8 cellular contexts compared by ENCODE assay signal in the genomic region with DNA sequence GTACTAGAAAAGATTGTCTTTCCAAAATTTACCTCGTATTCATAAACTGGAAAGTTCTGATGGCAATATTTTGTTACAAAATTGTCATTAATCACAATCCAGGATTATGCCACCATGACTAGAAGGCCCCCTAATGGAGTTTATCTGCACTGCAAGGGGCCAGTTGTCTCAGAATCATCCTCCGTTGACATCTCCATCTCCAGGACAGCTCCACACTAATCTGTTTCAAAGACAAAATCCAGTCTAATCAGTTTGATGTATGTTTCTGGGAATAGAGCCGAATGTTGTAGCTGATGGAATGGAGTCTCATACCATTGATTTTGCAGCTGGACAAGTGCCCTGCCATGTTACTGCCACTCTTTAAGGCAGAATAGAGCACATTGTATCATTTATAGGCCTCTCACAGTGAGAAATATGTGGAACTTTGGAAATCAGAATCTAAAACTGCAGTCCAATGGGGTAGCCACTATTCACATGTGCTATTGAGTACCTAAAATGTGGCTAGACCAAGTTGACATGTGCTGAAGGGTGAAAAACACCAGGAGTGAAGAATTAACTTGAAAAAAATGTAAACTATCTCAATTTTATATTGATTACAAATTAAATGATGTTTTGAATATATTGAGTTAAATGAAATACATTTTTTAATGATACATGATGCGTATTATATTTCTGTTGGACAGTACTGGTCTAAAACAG. TPM values are rescaled to one million over a fixed set of nuclear protein-coding genes. Genes with fewer than 3 reads are reported as not detected.
DNase-seq lines count a peak whose midpoint lies in the region; ATAC-seq and TF ChIP-seq lines count a peak whose summit lies in the region.

No MANE protein-coding gene starts in this region.

- H3K36me3 ChIP-seq in Panc1 (ENCODE audit: control insufficient read depth, insufficient read depth, low read length): peaks cover 16% of the 10 kb centered on the region

- H3K9me3 Mint-ChIP-seq in activated CD4-positive, alpha-beta T cell treated with anti-CD3 and anti-CD28 coated beads for 36 hours (ENCODE audit: low read depth): no peaks in the 10 kb centered on the region

- TF ChIP-seq POLR2A in erythroblast (IDR thresholded peaks at IDR 0.05; ENCODE audit: low read length): no peak

- peaks cover 74% of the 10 kb centered on the region for H3K36me3 Mint-ChIP-seq in activated CD4-positive, alpha-beta T cell treated with anti-CD3 and anti-CD28 coated beads for 36 hours (ENCODE audit: low read depth)

- BruUV-seq in Panc1 (replicated peaks; lab: Mats Ljungman, UMichigan): no TSS peak

- intact Hi-C loops in activated CD4-positive, alpha-beta T cell treated with anti-CD3 and anti-CD28 coated beads for 36 hours (cut with DNase I, micrococcal nuclease): loop anchor here in 1 of 2 experiments (10.0 kb wide), 1 partner anchor 296 kb away; no protein-coding TSS in a partner anchor
- intact Hi-C loops in Panc1 (cut with micrococcal nuclease; ENCODE audit: unreplicated experiment): loop anchor here (2.0 kb wide), 1 partner anchor 300 kb away; no protein-coding TSS in a partner anchor

- H3K27ac Mint-ChIP-seq in activated CD4-positive, alpha-beta T cell treated with anti-CD3 and anti-CD28 coated beads for 36 hours: peak overlapping the region; percentile 51

- TF ChIP-seq CTCF in Panc1 (IDR thresholded peaks at IDR 0.05): peak; percentile 85

- H3K4me1 Mint-ChIP-seq in activated CD4-positive, alpha-beta T cell treated with anti-CD3 and anti-CD28 coated beads for 36 hours: peaks cover 51% of the 10 kb centered on the region

- peak; percentile 45 for DNase-seq in activated CD4-positive, alpha-beta T cell treated with anti-CD3 and anti-CD28 coated beads for 36 hours
- no peak for DNase-seq in activated CD4-positive, alpha-beta T cell treated with anti-CD3 and anti-CD28 coated beads for 1 hour
- DNase-seq in Panc1 (ENCODE audit: low read depth, low spot score) (no peak), erythroblast (lab: John Stamatoyannopoulos, UW) (peak; percentile 20 to 34), NCI-H1930 (lab: John Stamatoyannopoulos, UW) (no peak), HuH-7.5 (ENCODE audit: low spot score) (no peak)
- DNase-seq in stimulated activated naive CD4-positive, alpha-beta T cell treated with Interleukin-2 at 50 U/mL for 16 hours (lab: John Stamatoyannopoulos, UW): peak; percentile 9

- no peaks in the 10 kb centered on the region for H3K27me3 Mint-ChIP-seq in activated CD4-positive, alpha-beta T cell treated with anti-CD3 and anti-CD28 coated beads for 36 hours

- peaks cover 24% of the 10 kb centered on the region for H3K4me1 ChIP-seq in Panc1 (ENCODE audit: control insufficient read depth, insufficient read depth, low read length)

- peak; percentile 44 for ATAC-seq in activated CD4-positive, alpha-beta T cell treated with anti-CD3 and anti-CD28 coated beads for 36 hours
- peak; percentile 58 for ATAC-seq in Panc1
- ATAC-seq in HG03039 (IDR thresholded peaks at IDR 0.05; ENCODE audit: unreplicated experiment): no peak

- no peak overlapping the region for H3K4me3 Mint-ChIP-seq in activated CD4-positive, alpha-beta T cell treated with anti-CD3 and anti-CD28 coated beads for 36 hours

- H3K4me3 ChIP-seq in Panc1 (ENCODE audit: low read depth in 2 of 2, low read length in 2 of 2): no peak overlapping the region

- H3K27ac ChIP-seq in Panc1 (ENCODE audit: low read length): no peak overlapping the region

- no peaks in the 10 kb centered on the region for H3K27me3 ChIP-seq in Panc1 (ENCODE audit: control insufficient read depth, insufficient read depth, low read length)

- POLR2A ChIA-PET in activated CD4-positive, alpha-beta T cell treated with anti-CD3 and anti-CD28 coated beads for 36 hours (lab: Charles Lee): interaction anchor here (0.6 kb wide), 2 partner anchors 24 to 136 kb away, joined by 3 to 4 read pairs; no protein-coding TSS in a partner anchor
- POLR2A ChIA-PET in Panc1 (lab: Charles Lee): interaction anchor here (0.5 to 0.6 kb wide), 2 partner anchors 161 to 184 kb away, joined by 3 to 4 read pairs; no protein-coding TSS in a partner anchor

- in situ Hi-C loops in Panc1 (cut with HindIII; ENCODE audit: low pct_unique_long_range_greater_than_20kb, low sequenced_read_pairs): no loop called here

- no peaks in the 10 kb centered on the region for H3K9me3 ChIP-seq in Panc1 (ENCODE audit: control insufficient read depth, insufficient read depth, low read depth, low read length)

- CTCF ChIA-PET in activated CD4-positive, alpha-beta T cell treated with anti-CD3 and anti-CD28 coated beads for 36 hours (lab: Charles Lee): interaction anchor here (0.6 to 2.5 kb wide), 15 partner anchors 8 to 300 kb away, joined by 3 to 28 read pairs (median 4); partner anchors contain the start of gene IL6
- CTCF ChIA-PET in Panc1 (lab: Charles Lee): interaction anchor here (0.9 to 1.4 kb wide), 3 partner anchors 299 to 309 kb away, joined by 3 to 5 read pairs (median 5); no protein-coding TSS in a partner anchor

RNA-seq across cellular contexts. Expression of gene TOMM7, which starts 38.3 kb away (rescaled TPM):
- total RNA-seq in activated CD4-positive, alpha-beta T cell treated with anti-CD3 and anti-CD28 coated beads for 36 hours: 100 to 1,000 TPM in 1 of 2 experiments, 10 to 100 TPM in 1; 73.7 to 254 TPM
- 295 TPM for total RNA-seq in Panc1 (2021; ENCODE audit: unreplicated experiment)
- polyA plus RNA-seq in Panc1 (2012; ENCODE audit: insufficient read length): 833 TPM

Comparison
In these comparisons a context has a peak if more than half of its experiments do, and no peak if none do; other contexts are left out.
1. DNase-seq: peak in activated CD4-positive, alpha-beta T cell treated with anti-CD3 and anti-CD28 coated beads for 36 hours (single experiment), erythroblast (2 of 2) and stimulated activated naive CD4-positive, alpha-beta T cell treated with Interleukin-2 at 50 U/mL for 16 hours (single experiment); none in activated CD4-positive, alpha-beta T cell treated with anti-CD3 and anti-CD28 coated beads for 1 hour (single experiment), Panc1 (single experiment), NCI-H1930 (0 of 2) and HuH-7.5 (single experiment).